1 cellular context compared by ENCODE assay signal in genomic region chr4:1289232-1290164, GRCh38.
A peak's percentile ranks its signal among the peaks of the same experiment; 100 is the strongest.
TF ChIP-seq lines count a peak whose summit lies in the region.

TSS of gene MAEA (plus strand) at chr4:1289891. CDS start at chr4:1289914, 23 bp downstream.

TF ChIP-seq in K562, 482 proteins besides CTCF, POLR2A, EP300 and RAD21 (continued from another document and continues in another):
- TF ChIP-seq ZBTB40 (IDR thresholded peaks at IDR 0.05) (peak; percentile 90), ZBTB40 (CRISPR knock-in tag; IDR thresholded peaks at IDR 0.05) (0 out of 2 replicates have a peak, but pooled peaks have one; percentile 43), XRCC4 (IDR thresholded peaks at IDR 0.05; ENCODE audit: extremely low read depth, insufficient read depth, insufficient read length) (no peak), POU5F1 (IDR thresholded peaks at IDR 0.05; ENCODE audit: borderline replicate concordance, low read depth, low read length, partially characterized antibody) (no peak), GMEB1 (CRISPR knock-in tag; IDR thresholded peaks at IDR 0.05) (peak; percentile 82), ZNF184 (CRISPR knock-in tag; IDR thresholded peaks at IDR 0.05) (no peak), ARHGAP35 (IDR thresholded peaks at IDR 0.05; ENCODE audit: partially characterized antibody) (no peak), ZMIZ1 (IDR thresholded peaks at IDR 0.05; ENCODE audit: low read depth in 2 of 2, low read length in 2 of 2) (peak in 1 of 2 experiments; percentile 9; a peak in 1 of 4 replicates), FOXJ2 (tag; IDR thresholded peaks at IDR 0.05) (no peak), ATF7 (IDR thresholded peaks at IDR 0.05) (peak; percentile 95), PHF21A (IDR thresholded peaks at IDR 0.05; ENCODE audit: borderline replicate concordance, low read depth) (no peak), MLLT1 (IDR thresholded peaks at IDR 0.05) (no peak), E2F4 (CRISPR knock-in tag; IDR thresholded peaks at IDR 0.05; ENCODE audit: low read depth) (peak; percentile 86), ZNF23 (CRISPR knock-in tag; IDR thresholded peaks at IDR 0.05) (no peak), MEF2D (tag; conservative IDR thresholded peaks at IDR 0.05; ENCODE audit: low read depth) (no peak), ZBTB43 (CRISPR knock-in tag; IDR thresholded peaks at IDR 0.05) (no peak), GATAD2B (IDR thresholded peaks at IDR 0.05; ENCODE audit: borderline replicate concordance) (peak; percentile 84), ZNF318 (IDR thresholded peaks at IDR 0.05; ENCODE audit: borderline replicate concordance in 1 of 2, low read depth in 1 of 2) (no peak), POLR2H (tag; IDR thresholded peaks at IDR 0.05; ENCODE audit: low read depth) (peak; percentile 86), TFAM (CRISPR knock-in tag; conservative IDR thresholded peaks at IDR 0.05) (no peak), XRCC5 (IDR thresholded peaks at IDR 0.05; ENCODE audit: low read depth, low read length) (no peak), FOXK2 (conservative IDR thresholded peaks at IDR 0.05 in 1 of 2, IDR thresholded peaks at IDR 0.05 in 1 of 2; ENCODE audit: low read depth in 2 of 2) (peak; percentile 41 to 44; a peak in 3 of 4 replicates)
